ENCODE assay signal across 21 cellular contexts in the genomic region with DNA sequence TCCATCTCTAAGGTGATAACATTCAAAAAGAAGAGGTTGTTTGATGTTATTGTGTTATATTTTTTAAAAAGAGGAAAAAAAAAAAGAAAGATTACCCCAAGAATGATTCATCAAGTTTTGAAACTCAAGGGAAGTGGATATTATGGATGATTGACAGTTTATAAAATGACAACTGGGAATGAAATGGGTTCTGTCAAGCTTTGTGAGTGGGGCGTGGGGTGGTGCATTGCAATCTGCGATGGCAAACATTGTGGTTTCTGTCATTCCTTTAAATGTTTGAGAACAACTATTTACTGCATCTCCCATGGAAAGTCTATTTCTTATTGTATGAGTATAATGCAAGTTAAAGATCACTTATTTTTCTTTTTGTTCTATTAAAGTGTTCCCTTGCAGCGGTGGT.
DNase-seq lines count a peak whose midpoint lies in the region; ATAC-seq, FAIRE-seq and TF ChIP-seq lines count a peak whose summit lies in the region.
"Had no signal": no experiment of that assay in that cellular context is flagged by ENCODE, and none has a peak within 500 bp of the region (broad histone marks: within the 10 kb centered on the region; RNA-seq: fewer than 3 reads in every experiment).

No MANE protein-coding gene starts in this region.

- no peak for DNase-seq in activated naive CD4-positive, alpha-beta T cell treated with anti-CD3 and anti-CD28 coated beads, Interleukin-2, amount 10 ng/mL, durations not matched to agents 7 days and 5 days
- DNase-seq in astrocyte (ENCODE audit: low read depth) (no peak), iris pigment epithelial cell (ENCODE audit: low read depth) (peak; percentile 47), retina (no peak)
- no peak for DNase-seq in natural killer cell treated with Interleukin-12 subunit alpha and Interleukin-12 subunit beta and Interleukin-15 and Interleukin-18, amount 100 ng/mL, for 72 hours (ENCODE audit: low spot score)
- DNase-seq: CD4-positive, alpha-beta T cell; dorsolateral prefrontal cortex; heart left ventricle; islet precursor cell; mesendoderm; natural killer cell; NCI-H1105 treated with DMSO at 0.1 percent for 48 hours; NCI-H69; SJCRH30; T1000; transverse colon had no signal

- H2AFZ ChIP-seq in astrocyte (ENCODE audit: low read depth, low read length) = no peak overlapping the region

- ATAC-seq in HG03025 (IDR thresholded peaks at IDR 0.05; ENCODE audit: low FRiP score, unreplicated experiment) (no peak), esophagus mucosa (no peak)
- ATAC-seq in natural killer cell treated with Interleukin-12 subunit alpha and Interleukin-12 subunit beta and Interleukin-15 and Interleukin-18, amount 100 ng/mL, for 72 hours = no peak
- ATAC-seq: activated CD4-positive, CD25-positive, alpha-beta regulatory T cell treated with anti-CD3 and anti-CD28 coated beads, Interleukin-2, amount 50 U/mL, for 24 hours; natural killer cell had no signal

- no peaks in the 10 kb centered on the region for H3K79me2 ChIP-seq in astrocyte (ENCODE audit: insufficient read depth, low read length)

- peaks cover 73% of the 10 kb centered on the region for H3K4me1 ChIP-seq in astrocyte (ENCODE audit: insufficient read depth, low read length)

- H3K4me1 Mint-ChIP-seq in activated naive CD4-positive, alpha-beta T cell treated with anti-CD3 and anti-CD28 coated beads, Interleukin-2, amount 50 U/mL, for 24 hours = peaks cover 3% of the 10 kb centered on the region
- peaks cover 4% of the 10 kb centered on the region for H3K4me1 Mint-ChIP-seq in activated naive CD4-positive, alpha-beta T cell treated with anti-CD3 and anti-CD28 coated beads, Interleukin-2, amount 10 ng/mL, durations not matched to agents 7 days and 5 days
- peaks cover 88% of the 10 kb centered on the region for H3K4me1 Mint-ChIP-seq in astrocyte (ENCODE audit: low read depth, unreplicated experiment)
- peaks cover 51 to 55% of the 10 kb centered on the region in 2 donors for H3K4me1 Mint-ChIP-seq in natural killer cell treated with Interleukin-12 subunit alpha and Interleukin-12 subunit beta and Interleukin-15 and Interleukin-18, amount 100 ng/mL, for 72 hours (ENCODE audit: low read depth in 2 of 2)

- H4K20me1 ChIP-seq in astrocyte (ENCODE audit: insufficient read depth, low read length) = no peaks in the 10 kb centered on the region

- no peak for FAIRE-seq in astrocyte (lab: Jason Lieb, UNC)

- H3K36me3 ChIP-seq in astrocyte (ENCODE audit: insufficient read depth, low read length) = no peaks in the 10 kb centered on the region
- H3K36me3 ChIP-seq: heart left ventricle, SJCRH30, transverse colon had no signal

- no peak for TF ChIP-seq CTCF in astrocyte (IDR thresholded peaks at IDR 0.05; ENCODE audit: insufficient read depth, low read depth, low read length)

- CTCF ChIA-PET in activated naive CD4-positive, alpha-beta T cell treated with anti-CD3 and anti-CD28 coated beads, Interleukin-2, amount 10 ng/mL, durations not matched to agents 7 days and 5 days (lab: Charles Lee) = interaction anchor here (1.2 kb wide), 1 partner anchor 25 kb away, joined by 3 read pairs; no protein-coding TSS in a partner anchor

- H3K27me3 ChIP-seq in astrocyte (ENCODE audit: insufficient read depth, low read length) = no peaks in the 10 kb centered on the region
- H3K27me3 ChIP-seq: dorsolateral prefrontal cortex, heart left ventricle, SJCRH30, transverse colon had no signal

- peak overlapping the region; percentile 57 for H3K4me2 ChIP-seq in astrocyte (ENCODE audit: low read length)

- peak overlapping the region; percentile 82 for H3K27ac ChIP-seq in astrocyte (ENCODE audit: low read depth, low read length)
- H3K27ac ChIP-seq: heart left ventricle, SJCRH30 had no signal

- H3K4me3 ChIP-seq in astrocyte (ENCODE audit: insufficient read depth, low read depth, low read length) = no peak overlapping the region
- H3K4me3 ChIP-seq: dorsolateral prefrontal cortex, heart left ventricle, SJCRH30, transverse colon had no signal

- H3K27ac Mint-ChIP-seq in activated naive CD4-positive, alpha-beta T cell treated with anti-CD3 and anti-CD28 coated beads, Interleukin-2, amount 50 U/mL, for 24 hours = peak overlapping the region; percentile 51
- no peak overlapping the region for H3K27ac Mint-ChIP-seq in activated naive CD4-positive, alpha-beta T cell treated with anti-CD3 and anti-CD28 coated beads, Interleukin-2, amount 10 ng/mL, durations not matched to agents 7 days and 5 days
- peak overlapping the region; percentile 95 for H3K27ac Mint-ChIP-seq in astrocyte (ENCODE audit: unreplicated experiment)
- H3K27ac Mint-ChIP-seq in natural killer cell treated with Interleukin-12 subunit alpha and Interleukin-12 subunit beta and Interleukin-15 and Interleukin-18, amount 100 ng/mL, for 72 hours = peak overlapping the region in 1 of 2 donors; percentile 59
- H3K27ac Mint-ChIP-seq: activated naive CD4-positive, alpha-beta T cell treated with anti-CD3 and anti-CD28 coated beads, Interleukin-2, amount 50 U/mL, for 72 hours; CD4-positive, alpha-beta T cell; natural killer cell had no signal

- H3K4me3 Mint-ChIP-seq in activated naive CD4-positive, alpha-beta T cell treated with anti-CD3 and anti-CD28 coated beads, Interleukin-2, amount 50 U/mL, for 24 hours = no peak overlapping the region
- no peak overlapping the region for H3K4me3 Mint-ChIP-seq in activated naive CD4-positive, alpha-beta T cell treated with anti-CD3 and anti-CD28 coated beads, Interleukin-2, amount 10 ng/mL, durations not matched to agents 7 days and 5 days
- no peak overlapping the region for H3K4me3 Mint-ChIP-seq in astrocyte (ENCODE audit: unreplicated experiment)
- H3K4me3 Mint-ChIP-seq in natural killer cell treated with Interleukin-12 subunit alpha and Interleukin-12 subunit beta and Interleukin-15 and Interleukin-18, amount 100 ng/mL, for 72 hours = no peak overlapping the region
- H3K4me3 Mint-ChIP-seq: CD4-positive, alpha-beta T cell; natural killer cell had no signal

- H3K36me3 Mint-ChIP-seq in activated naive CD4-positive, alpha-beta T cell treated with anti-CD3 and anti-CD28 coated beads, Interleukin-2, amount 50 U/mL, for 24 hours = peaks cover 4% of the 10 kb centered on the region
- H3K36me3 Mint-ChIP-seq in activated naive CD4-positive, alpha-beta T cell treated with anti-CD3 and anti-CD28 coated beads, Interleukin-2, amount 10 ng/mL, durations not matched to agents 7 days and 5 days = no peaks in the 10 kb centered on the region
- H3K36me3 Mint-ChIP-seq in astrocyte (ENCODE audit: low read depth, unreplicated experiment) = peaks cover 3% of the 10 kb centered on the region
- H3K36me3 Mint-ChIP-seq in natural killer cell treated with Interleukin-12 subunit alpha and Interleukin-12 subunit beta and Interleukin-15 and Interleukin-18, amount 100 ng/mL, for 72 hours = no peaks in the 10 kb centered on the region
- H3K36me3 Mint-ChIP-seq: natural killer cell had no signal

- no peaks in the 10 kb centered on the region for H3K9me3 ChIP-seq in astrocyte (ENCODE audit: insufficient read depth, low read depth, low read length)
- H3K9me3 ChIP-seq: SJCRH30, transverse colon had no signal

- H3K9me3 Mint-ChIP-seq in activated naive CD4-positive, alpha-beta T cell treated with anti-CD3 and anti-CD28 coated beads, Interleukin-2, amount 50 U/mL, for 24 hours = no peaks in the 10 kb centered on the region
- H3K9me3 Mint-ChIP-seq in activated naive CD4-positive, alpha-beta T cell treated with anti-CD3 and anti-CD28 coated beads, Interleukin-2, amount 10 ng/mL, durations not matched to agents 7 days and 5 days = no peaks in the 10 kb centered on the region
- H3K9me3 Mint-ChIP-seq in astrocyte (ENCODE audit: unreplicated experiment) = peaks cover 2% of the 10 kb centered on the region
- no peaks in the 10 kb centered on the region for H3K9me3 Mint-ChIP-seq in natural killer cell treated with Interleukin-12 subunit alpha and Interleukin-12 subunit beta and Interleukin-15 and Interleukin-18, amount 100 ng/mL, for 72 hours
- H3K9me3 Mint-ChIP-seq: activated naive CD4-positive, alpha-beta T cell treated with anti-CD3 and anti-CD28 coated beads, Interleukin-2, amount 50 U/mL, for 72 hours; CD4-positive, alpha-beta T cell; natural killer cell had no signal

- no peaks in the 10 kb centered on the region for H3K27me3 Mint-ChIP-seq in activated naive CD4-positive, alpha-beta T cell treated with anti-CD3 and anti-CD28 coated beads, Interleukin-2, amount 50 U/mL, for 24 hours
- no peaks in the 10 kb centered on the region for H3K27me3 Mint-ChIP-seq in activated naive CD4-positive, alpha-beta T cell treated with anti-CD3 and anti-CD28 coated beads, Interleukin-2, amount 10 ng/mL, durations not matched to agents 7 days and 5 days
- H3K27me3 Mint-ChIP-seq in astrocyte (ENCODE audit: low read depth, unreplicated experiment) = no peaks in the 10 kb centered on the region
- no peaks in the 10 kb centered on the region for H3K27me3 Mint-ChIP-seq in natural killer cell treated with Interleukin-12 subunit alpha and Interleukin-12 subunit beta and Interleukin-15 and Interleukin-18, amount 100 ng/mL, for 72 hours
- H3K27me3 Mint-ChIP-seq: CD4-positive, alpha-beta T cell had no signal

- H3K9ac ChIP-seq in astrocyte (ENCODE audit: low read length) = peak overlapping the region; percentile 7
